ENCODE assay signal across 2 cellular contexts in the genomic region with DNA sequence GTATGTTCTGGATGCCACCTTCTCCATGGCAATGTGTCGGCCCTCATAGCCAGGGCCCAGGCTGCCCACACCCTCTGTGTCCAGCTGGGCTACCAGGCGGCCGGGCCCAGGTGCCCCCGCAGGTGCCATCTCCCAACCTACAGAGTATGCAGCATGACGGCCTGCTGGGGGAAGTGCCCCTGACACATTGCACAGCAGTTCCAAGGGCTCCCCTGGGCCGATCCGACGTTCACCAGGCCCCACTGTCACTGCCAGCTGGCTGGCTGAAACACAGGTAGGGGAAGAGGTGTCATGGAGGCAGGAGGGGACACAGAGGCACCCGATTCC.
TF ChIP-seq lines count a peak whose summit lies in the region.

No MANE protein-coding gene starts in this region.

TF ChIP-seq in H1, 55 proteins besides CTCF, POLR2A, EP300 and RAD21:
- no peak for TF ChIP-seq CHD2 (IDR thresholded peaks at IDR 0.05; ENCODE audit: low read length)
- TF ChIP-seq YY1 (IDR thresholded peaks at IDR 0.05; ENCODE audit: low read depth, low read length) = no peak
- TF ChIP-seq BRCA1 (IDR thresholded peaks at IDR 0.05; ENCODE audit: low read depth, low read length) = no peak
- no peak for TF ChIP-seq JUN (IDR thresholded peaks at IDR 0.05; ENCODE audit: low read depth, low read length)
- TF ChIP-seq, protein P1, sequence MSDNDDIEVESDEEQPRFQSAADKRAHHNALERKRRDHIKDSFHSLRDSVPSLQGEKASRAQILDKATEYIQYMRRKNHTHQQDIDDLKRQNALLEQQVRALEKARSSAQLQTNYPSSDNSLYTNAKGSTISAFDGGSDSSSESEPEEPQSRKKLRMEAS (IDR thresholded peaks at IDR 0.05) = no peak
- no peak for TF ChIP-seq RNF2 (IDR thresholded peaks at IDR 0.05; ENCODE audit: borderline replicate concordance, low read depth, low read length, missing control alignments, poor library complexity, severe bottlenecking)
- no peak for TF ChIP-seq ASH2L (IDR thresholded peaks at IDR 0.05; ENCODE audit: low read length)
- TF ChIP-seq MAFK (IDR thresholded peaks at IDR 0.05; ENCODE audit: low read depth, low read length) = no peak
- no peak for TF ChIP-seq TAF1 (IDR thresholded peaks at IDR 0.05; ENCODE audit: low read depth, low read length)
- TF ChIP-seq KDM1A (IDR thresholded peaks at IDR 0.05; ENCODE audit: borderline replicate concordance, low read length) = no peak
- TF ChIP-seq HDAC2 (IDR thresholded peaks at IDR 0.05; ENCODE audit: borderline replicate concordance in 1 of 2, low read depth in 2 of 2, low read length in 2 of 2) = no peak
- TF ChIP-seq SUZ12 (IDR thresholded peaks at IDR 0.05; ENCODE audit: low read length) = no peak
- TF ChIP-seq CHD1 (IDR thresholded peaks at IDR 0.05; ENCODE audit: low read depth, low read length) = no peak
- TF ChIP-seq CREB1 (IDR thresholded peaks at IDR 0.05) = no peak
- TF ChIP-seq NANOG (IDR thresholded peaks at IDR 0.05; ENCODE audit: insufficient read depth, low read depth, low read length, poor library complexity, severe bottlenecking) = no peak
- TF ChIP-seq, protein P2, sequence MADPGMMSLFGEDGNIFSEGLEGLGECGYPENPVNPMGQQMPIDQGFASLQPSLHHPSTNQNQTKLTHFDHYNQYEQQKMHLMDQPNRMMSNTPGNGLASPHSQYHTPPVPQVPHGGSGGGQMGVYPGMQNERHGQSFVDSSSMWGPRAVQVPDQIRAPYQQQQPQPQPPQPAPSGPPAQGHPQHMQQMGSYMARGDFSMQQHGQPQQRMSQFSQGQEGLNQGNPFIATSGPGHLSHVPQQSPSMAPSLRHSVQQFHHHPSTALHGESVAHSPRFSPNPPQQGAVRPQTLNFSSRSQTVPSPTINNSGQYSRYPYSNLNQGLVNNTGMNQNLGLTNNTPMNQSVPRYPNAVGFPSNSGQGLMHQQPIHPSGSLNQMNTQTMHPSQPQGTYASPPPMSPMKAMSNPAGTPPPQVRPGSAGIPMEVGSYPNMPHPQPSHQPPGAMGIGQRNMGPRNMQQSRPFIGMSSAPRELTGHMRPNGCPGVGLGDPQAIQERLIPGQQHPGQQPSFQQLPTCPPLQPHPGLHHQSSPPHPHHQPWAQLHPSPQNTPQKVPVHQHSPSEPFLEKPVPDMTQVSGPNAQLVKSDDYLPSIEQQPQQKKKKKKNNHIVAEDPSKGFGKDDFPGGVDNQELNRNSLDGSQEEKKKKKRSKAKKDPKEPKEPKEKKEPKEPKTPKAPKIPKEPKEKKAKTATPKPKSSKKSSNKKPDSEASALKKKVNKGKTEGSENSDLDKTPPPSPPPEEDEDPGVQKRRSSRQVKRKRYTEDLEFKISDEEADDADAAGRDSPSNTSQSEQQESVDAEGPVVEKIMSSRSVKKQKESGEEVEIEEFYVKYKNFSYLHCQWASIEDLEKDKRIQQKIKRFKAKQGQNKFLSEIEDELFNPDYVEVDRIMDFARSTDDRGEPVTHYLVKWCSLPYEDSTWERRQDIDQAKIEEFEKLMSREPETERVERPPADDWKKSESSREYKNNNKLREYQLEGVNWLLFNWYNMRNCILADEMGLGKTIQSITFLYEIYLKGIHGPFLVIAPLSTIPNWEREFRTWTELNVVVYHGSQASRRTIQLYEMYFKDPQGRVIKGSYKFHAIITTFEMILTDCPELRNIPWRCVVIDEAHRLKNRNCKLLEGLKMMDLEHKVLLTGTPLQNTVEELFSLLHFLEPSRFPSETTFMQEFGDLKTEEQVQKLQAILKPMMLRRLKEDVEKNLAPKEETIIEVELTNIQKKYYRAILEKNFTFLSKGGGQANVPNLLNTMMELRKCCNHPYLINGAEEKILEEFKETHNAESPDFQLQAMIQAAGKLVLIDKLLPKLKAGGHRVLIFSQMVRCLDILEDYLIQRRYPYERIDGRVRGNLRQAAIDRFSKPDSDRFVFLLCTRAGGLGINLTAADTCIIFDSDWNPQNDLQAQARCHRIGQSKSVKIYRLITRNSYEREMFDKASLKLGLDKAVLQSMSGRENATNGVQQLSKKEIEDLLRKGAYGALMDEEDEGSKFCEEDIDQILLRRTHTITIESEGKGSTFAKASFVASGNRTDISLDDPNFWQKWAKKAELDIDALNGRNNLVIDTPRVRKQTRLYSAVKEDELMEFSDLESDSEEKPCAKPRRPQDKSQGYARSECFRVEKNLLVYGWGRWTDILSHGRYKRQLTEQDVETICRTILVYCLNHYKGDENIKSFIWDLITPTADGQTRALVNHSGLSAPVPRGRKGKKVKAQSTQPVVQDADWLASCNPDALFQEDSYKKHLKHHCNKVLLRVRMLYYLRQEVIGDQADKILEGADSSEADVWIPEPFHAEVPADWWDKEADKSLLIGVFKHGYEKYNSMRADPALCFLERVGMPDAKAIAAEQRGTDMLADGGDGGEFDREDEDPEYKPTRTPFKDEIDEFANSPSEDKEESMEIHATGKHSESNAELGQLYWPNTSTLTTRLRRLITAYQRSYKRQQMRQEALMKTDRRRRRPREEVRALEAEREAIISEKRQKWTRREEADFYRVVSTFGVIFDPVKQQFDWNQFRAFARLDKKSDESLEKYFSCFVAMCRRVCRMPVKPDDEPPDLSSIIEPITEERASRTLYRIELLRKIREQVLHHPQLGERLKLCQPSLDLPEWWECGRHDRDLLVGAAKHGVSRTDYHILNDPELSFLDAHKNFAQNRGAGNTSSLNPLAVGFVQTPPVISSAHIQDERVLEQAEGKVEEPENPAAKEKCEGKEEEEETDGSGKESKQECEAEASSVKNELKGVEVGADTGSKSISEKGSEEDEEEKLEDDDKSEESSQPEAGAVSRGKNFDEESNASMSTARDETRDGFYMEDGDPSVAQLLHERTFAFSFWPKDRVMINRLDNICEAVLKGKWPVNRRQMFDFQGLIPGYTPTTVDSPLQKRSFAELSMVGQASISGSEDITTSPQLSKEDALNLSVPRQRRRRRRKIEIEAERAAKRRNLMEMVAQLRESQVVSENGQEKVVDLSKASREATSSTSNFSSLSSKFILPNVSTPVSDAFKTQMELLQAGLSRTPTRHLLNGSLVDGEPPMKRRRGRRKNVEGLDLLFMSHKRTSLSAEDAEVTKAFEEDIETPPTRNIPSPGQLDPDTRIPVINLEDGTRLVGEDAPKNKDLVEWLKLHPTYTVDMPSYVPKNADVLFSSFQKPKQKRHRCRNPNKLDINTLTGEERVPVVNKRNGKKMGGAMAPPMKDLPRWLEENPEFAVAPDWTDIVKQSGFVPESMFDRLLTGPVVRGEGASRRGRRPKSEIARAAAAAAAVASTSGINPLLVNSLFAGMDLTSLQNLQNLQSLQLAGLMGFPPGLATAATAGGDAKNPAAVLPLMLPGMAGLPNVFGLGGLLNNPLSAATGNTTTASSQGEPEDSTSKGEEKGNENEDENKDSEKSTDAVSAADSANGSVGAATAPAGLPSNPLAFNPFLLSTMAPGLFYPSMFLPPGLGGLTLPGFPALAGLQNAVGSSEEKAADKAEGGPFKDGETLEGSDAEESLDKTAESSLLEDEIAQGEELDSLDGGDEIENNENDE (IDR thresholded peaks at IDR 0.05; ENCODE audit: insufficient replicate concordance, low read length) = no peak
- no peak for TF ChIP-seq ZNF274 (IDR thresholded peaks at IDR 0.05; ENCODE audit: borderline replicate concordance, extremely low read depth, low read length)
- no peak for TF ChIP-seq EZH2 (IDR thresholded peaks at IDR 0.05; ENCODE audit: low read depth, low read length, severe bottlenecking)

TF ChIP-seq in SK-N-SH, 30 proteins besides CTCF, POLR2A, EP300 and RAD21:
- TF ChIP-seq SIN3A (IDR thresholded peaks at IDR 0.05; ENCODE audit: borderline replicate concordance, low read depth, low read length) = no peak
- TF ChIP-seq, protein P3, sequence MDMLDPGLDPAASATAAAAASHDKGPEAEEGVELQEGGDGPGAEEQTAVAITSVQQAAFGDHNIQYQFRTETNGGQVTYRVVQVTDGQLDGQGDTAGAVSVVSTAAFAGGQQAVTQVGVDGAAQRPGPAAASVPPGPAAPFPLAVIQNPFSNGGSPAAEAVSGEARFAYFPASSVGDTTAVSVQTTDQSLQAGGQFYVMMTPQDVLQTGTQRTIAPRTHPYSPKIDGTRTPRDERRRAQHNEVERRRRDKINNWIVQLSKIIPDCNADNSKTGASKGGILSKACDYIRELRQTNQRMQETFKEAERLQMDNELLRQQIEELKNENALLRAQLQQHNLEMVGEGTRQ (IDR thresholded peaks at IDR 0.05; ENCODE audit: borderline replicate concordance, low read depth, low read length) = no peak
- no peak for TF ChIP-seq FOXM1 (IDR thresholded peaks at IDR 0.05; ENCODE audit: low read depth)
